Comparison of ENCODE assay signal across 9 cellular contexts in genomic region chr17:45895304-45895968, GRCh38. TPM values are rescaled to one million over a fixed set of nuclear protein-coding genes. Genes with fewer than 3 reads are reported as not detected.
DNase-seq lines count a peak whose midpoint lies in the region; ATAC-seq and TF ChIP-seq lines count a peak whose summit lies in the region.
"Had no signal": no experiment of that assay in that cellular context is flagged by ENCODE, and none has a peak within 500 bp of the region (broad histone marks: within the 10 kb centered on the region; RNA-seq: fewer than 3 reads in every experiment).

No MANE protein-coding gene starts in this region.

- TF ChIP-seq POLR2A in tibial nerve (IDR thresholded peaks at IDR 0.05) = no peak

- peaks cover 6% of the 10 kb centered on the region for H3F3A ChIP-seq in SK-N-SH (replicated peaks; ENCODE audit: insufficient read depth)

- no peak for ATAC-seq in GM19324 (IDR thresholded peaks at IDR 0.05; ENCODE audit: low FRiP score, unreplicated experiment)

- 2% methylated on average over 47 of the region's 63 CpGs for WGBS in SK-N-SH (ENCODE audit: low lambda C conversion rate)
- 1 to 2% methylated on average over 22 to 35 of the region's 63 CpGs for WGBS in mesodermal cell (ENCODE audit: insufficient coverage in 2 of 2), 2 experiments
- 0% methylated on average over 48 to 60 of the region's 63 CpGs for WGBS in tibial nerve, 2 donors

- H3K36me3 ChIP-seq in SK-N-SH (replicated peaks in 1 of 2; ENCODE audit: control insufficient read depth in 1 of 2, insufficient read depth in 2 of 2, low read length in 1 of 2) (no peaks in the 10 kb centered on the region), duodenal mucosa (ENCODE audit: control insufficient read depth in 1 of 2, insufficient read depth in 2 of 2, low read length in 2 of 2) (no peaks in the 10 kb centered on the region), mesodermal cell (ENCODE audit: control insufficient read depth, insufficient read depth, low read length) (no peaks in the 10 kb centered on the region), tibial nerve (no peaks in the 10 kb centered on the region)

- CTCF ChIA-PET in SK-N-SH (lab: Yijun Ruan, JAX) = interaction anchor here (0.9 to 3.9 kb wide), 9 partner anchors 11 to 87 kb away, joined by 3 to 34 read pairs (median 5); no protein-coding TSS in a partner anchor

- peaks cover 0 to 19% of the 10 kb centered on the region in 2 experiments; a peak in 1 of 4 replicates for H3K4me1 ChIP-seq in SK-N-SH (ENCODE audit: control insufficient read depth in 1 of 2, insufficient read depth in 2 of 2, low read depth in 1 of 2, low read length in 1 of 2)
- H3K4me1 ChIP-seq in duodenal mucosa (ENCODE audit: control insufficient read depth in 1 of 2, insufficient read depth in 2 of 2, low read length in 2 of 2) = peaks cover 0 to 17% of the 10 kb centered on the region in 2 donors
- H3K4me1 ChIP-seq in mesodermal cell (ENCODE audit: control insufficient read depth, insufficient read depth, low read length, poor library complexity, severe bottlenecking) = peaks cover 21% of the 10 kb centered on the region
- peaks cover 0 to 37% (median 19%) of the 10 kb centered on the region in 4 donors for H3K4me1 ChIP-seq in tibial nerve

- no peaks in the 10 kb centered on the region for H3K79me2 ChIP-seq in SK-N-SH (ENCODE audit: insufficient read depth)

- no peaks in the 10 kb centered on the region for H3K9me2 ChIP-seq in SK-N-SH

- DNase-seq in ACHN = peak; percentile 23
- no peak for DNase-seq in HFF-Myc (ENCODE audit: extremely low read depth, low read depth)
- peak; percentile 91 for DNase-seq in SK-N-SH
- no peak for DNase-seq in tibial nerve (ENCODE audit: low spot score in 2 of 2)
- DNase-seq in kidney glomerular epithelial cell (lab: John Stamatoyannopoulos, UW) = no peak

- H2AFZ ChIP-seq in SK-N-SH (ENCODE audit: low read depth) = peak overlapping the region; percentile 99; the same call in 1 of the 2 replicates

- H3K4me3 ChIP-seq in HFF-Myc (replicated peaks; ENCODE audit: low read depth, low read length) (peak overlapping the region; percentile 50), SK-N-SH (ENCODE audit: low read depth in 2 of 2, low read length in 1 of 2) (peak overlapping the region; percentile 77 to 92), duodenal mucosa (ENCODE audit: low read depth in 1 of 2, low read length in 2 of 2) (peak overlapping the region; percentile 72 to 79), mesodermal cell (ENCODE audit: extremely low read depth, insufficient read depth, low read length, poor library complexity, severe bottlenecking) (peak overlapping the region; percentile 57), tibial nerve (peak overlapping the region; percentile 50 to 93 (median 69))

- H3K9ac ChIP-seq in SK-N-SH (no peak overlapping the region), duodenal mucosa (ENCODE audit: low read depth in 1 of 2, low read length in 2 of 2) (no peak overlapping the region)

- no peak for TF ChIP-seq RAD21 in SK-N-SH (IDR thresholded peaks at IDR 0.05; ENCODE audit: low read length)

- in situ Hi-C loops in ACHN (cut with HindIII; ENCODE audit: low pct_ligation_motif_present, low pct_unique_long_range_greater_than_20kb, low sequenced_read_pairs) = no loop called here

- TF ChIP-seq EP300 in SK-N-SH (IDR thresholded peaks at IDR 0.05; ENCODE audit: borderline replicate concordance in 1 of 2, low read depth in 1 of 2, low read length in 1 of 2) (no peak), tibial nerve (IDR thresholded peaks at IDR 0.05) (no peak)

- H3K4me2 ChIP-seq in SK-N-SH = peak overlapping the region; percentile 100

- H3K27ac ChIP-seq in SK-N-SH (ENCODE audit: low read depth in 2 of 2, low read length in 1 of 2) = peak overlapping the region in 1 of 2 experiments; percentile 17; a peak in 1 of 4 replicates
- no peak overlapping the region for H3K27ac ChIP-seq in duodenal mucosa (ENCODE audit: low read depth, low read length)
- H3K27ac ChIP-seq in mesodermal cell (ENCODE audit: low read depth, low read length, severe bottlenecking) = no peak overlapping the region
- H3K27ac ChIP-seq in tibial nerve = no peak overlapping the region

- H3K27me3 ChIP-seq in SK-N-SH (ENCODE audit: insufficient read depth) (peaks cover 55% of the 10 kb centered on the region), duodenal mucosa (ENCODE audit: control insufficient read depth in 1 of 2, insufficient read depth in 2 of 2, low read length in 2 of 2) (peaks cover 46 to 54% of the 10 kb centered on the region in 2 donors), tibial nerve (peaks cover 0 to 40% of the 10 kb centered on the region in 2 donors)

- no peak for TF ChIP-seq CTCF in HFF-Myc (IDR thresholded peaks at IDR 0.05; ENCODE audit: low read depth, low read length, missing control alignments)
- no peak for TF ChIP-seq CTCF in SK-N-SH (IDR thresholded peaks at IDR 0.05)
- TF ChIP-seq CTCF in tibial nerve (IDR thresholded peaks at IDR 0.05) = no peak

- POLR2A ChIA-PET in SK-N-SH (lab: Yijun Ruan, JAX) = no interaction called here

- no peaks in the 10 kb centered on the region for H4K20me1 ChIP-seq in SK-N-SH (ENCODE audit: insufficient read depth)

- H3K9me3 ChIP-seq in SK-N-SH (no peaks in the 10 kb centered on the region), duodenal mucosa (ENCODE audit: control insufficient read depth in 1 of 2, low read length in 2 of 2) (no peaks in the 10 kb centered on the region), mesodermal cell (ENCODE audit: control insufficient read depth, low read length) (no peaks in the 10 kb centered on the region), tibial nerve (no peaks in the 10 kb centered on the region)

TF ChIP-seq in SK-N-SH, 30 proteins besides CTCF, POLR2A, EP300 and RAD21:
- TF ChIP-seq MXI1 (IDR thresholded peaks at IDR 0.05; ENCODE audit: low read depth, low read length) (peak; percentile 79), SIN3A (IDR thresholded peaks at IDR 0.05; ENCODE audit: borderline replicate concordance, low read depth, low read length) (no peak)

RNA-seq across cellular contexts. Expression of gene MAPT, which starts 1.1 kb away (rescaled TPM):
- polyA plus RNA-seq in SK-N-SH (2012; rRNA removed) = 0.47 and 0.74 TPM in 2 replicates
- 0.33 and 0.49 TPM in 2 replicates for polyA plus RNA-seq in SK-N-SH (2012; cell fraction: cytosol; rRNA removed)
- polyA plus RNA-seq in SK-N-SH (2012; cell fraction: nucleus; rRNA removed) = 0.85 and 1.1 TPM in 2 replicates
- polyA plus RNA-seq in mesodermal cell (2013, experiment 1 of 2) = 5.3 TPM
- polyA plus RNA-seq in mesodermal cell (2013, experiment 2 of 2) = 3.9 TPM
- 1 to 10 TPM; 2.5 to 3.1 (median 2.8) TPM for total RNA-seq in tibial nerve
- total RNA-seq: dermis microvascular lymphatic vessel endothelial cell had no signal

RNA-seq across cellular contexts. Expression of gene SPPL2C, which starts 50.8 kb away (rescaled TPM):
- not detected in 2 replicates for polyA plus RNA-seq in SK-N-SH (2012; rRNA removed)
- polyA plus RNA-seq in SK-N-SH (2012; cell fraction: cytosol; rRNA removed) = not detected in 2 replicates
- polyA plus RNA-seq in SK-N-SH (2012; cell fraction: nucleus; rRNA removed) = not detected in 2 replicates
- polyA plus RNA-seq in mesodermal cell (2013, experiment 1 of 2) = not detected
- not detected for polyA plus RNA-seq in mesodermal cell (2013, experiment 2 of 2)
- total RNA-seq in tibial nerve = not detected
- total RNA-seq: dermis microvascular lymphatic vessel endothelial cell had no signal

Comparison
In these comparisons a context has a peak if more than half of its experiments do, and no peak if none do; other contexts are left out.
1. DNase-seq: peak in ACHN (single experiment) and SK-N-SH (single experiment); none in HFF-Myc (single experiment), tibial nerve (0 of 2) and kidney glomerular epithelial cell (single experiment).
2. Peak in every context shown above with its lines, with median percentiles within 50 percentile points of each other: H3K4me3 ChIP-seq.